In genomic region chr9:20835364-20836286, GRCh38 we compare ENCODE assay signal across 1 cellular context.
TF ChIP-seq lines count a peak whose summit lies in the region.

No MANE protein-coding gene starts in this region.

TF ChIP-seq in HepG2, 621 proteins besides CTCF, POLR2A, EP300 and RAD21 (continued from another document and continues in another):
- TF ChIP-seq MXD3 (CRISPR knock-in tag; IDR thresholded peaks at IDR 0.05) (no peak), POLR2AphosphoS2 (IDR thresholded peaks at IDR 0.05; ENCODE audit: low read depth, low read length) (no peak), ZNF710 (CRISPR knock-in tag; IDR thresholded peaks at IDR 0.05; ENCODE audit: borderline replicate concordance) (peak; percentile 51; the same call in 1 of the 2 replicates), ZBTB2 (CRISPR knock-in tag; IDR thresholded peaks at IDR 0.05; ENCODE audit: low read depth) (no peak), KDM1A (CRISPR knock-in tag; IDR thresholded peaks at IDR 0.05) (no peak), ZNF263 (CRISPR knock-in tag; IDR thresholded peaks at IDR 0.05) (no peak; the same call in 1 of the 2 replicates), IRF2 (CRISPR knock-in tag; IDR thresholded peaks at IDR 0.05) (peak; percentile 61; the same call in 1 of the 2 replicates), ZSCAN21 (CRISPR knock-in tag; IDR thresholded peaks at IDR 0.05; ENCODE audit: borderline replicate concordance) (no peak), MATR3 (CRISPR knock-in tag; IDR thresholded peaks at IDR 0.05) (no peak), STAT6 (CRISPR knock-in tag; IDR thresholded peaks at IDR 0.05; ENCODE audit: borderline replicate concordance) (no peak), ZBTB42 (CRISPR knock-in tag; IDR thresholded peaks at IDR 0.05) (no peak), GZF1 (CRISPR knock-in tag; IDR thresholded peaks at IDR 0.05) (no peak), HNF1A (IDR thresholded peaks at IDR 0.05; ENCODE audit: low read depth) (0 out of 2 replicates have a peak, but pooled peaks have one; percentile 24), HNF1A (CRISPR knock-in tag; IDR thresholded peaks at IDR 0.05; ENCODE audit: borderline replicate concordance) (no peak), BCLAF1 (IDR thresholded peaks at IDR 0.05) (no peak), SMAD1 (CRISPR knock-in tag; IDR thresholded peaks at IDR 0.05; ENCODE audit: borderline replicate concordance, low read depth) (no peak), REXO4 (CRISPR knock-in tag; IDR thresholded peaks at IDR 0.05; ENCODE audit: borderline replicate concordance) (no peak), ZNF773 (CRISPR knock-in tag; IDR thresholded peaks at IDR 0.05; ENCODE audit: borderline replicate concordance) (no peak), FOXA3 (CRISPR knock-in tag; IDR thresholded peaks at IDR 0.05) (peak; percentile 75), PRPF4 (IDR thresholded peaks at IDR 0.05; ENCODE audit: low read depth, low read length, poor library complexity, severe bottlenecking) (no peak), GFI1 (CRISPR knock-in tag; IDR thresholded peaks at IDR 0.05; ENCODE audit: borderline replicate concordance) (peak; percentile 99), FUBP1 (CRISPR knock-in tag; IDR thresholded peaks at IDR 0.05; ENCODE audit: borderline replicate concordance) (no peak), ZNF570 (CRISPR knock-in tag; IDR thresholded peaks at IDR 0.05; ENCODE audit: borderline replicate concordance) (no peak), SMC3 (IDR thresholded peaks at IDR 0.05; ENCODE audit: low read length) (peak; percentile 22; the same call in 1 of the 2 replicates), CENPX (CRISPR knock-in tag; IDR thresholded peaks at IDR 0.05) (no peak), ZMYM2 (CRISPR knock-in tag; IDR thresholded peaks at IDR 0.05) (no peak), ZNF589 (CRISPR knock-in tag; conservative IDR thresholded peaks at IDR 0.05) (0 out of 2 replicates have a peak, but pooled peaks have one; percentile 6), ZBED4 (CRISPR knock-in tag; IDR thresholded peaks at IDR 0.05; ENCODE audit: borderline replicate concordance) (no peak), NPAS2 (CRISPR knock-in tag; IDR thresholded peaks at IDR 0.05; ENCODE audit: borderline replicate concordance) (no peak), ZNF235 (CRISPR knock-in tag; IDR thresholded peaks at IDR 0.05; ENCODE audit: borderline replicate concordance) (no peak), ZHX1 (CRISPR knock-in tag; IDR thresholded peaks at IDR 0.05; ENCODE audit: low read depth) (no peak), MBD4 (IDR thresholded peaks at IDR 0.05; ENCODE audit: borderline replicate concordance, low read length) (peak; percentile 38; the same call in 1 of the 2 replicates)
